Comparison of ENCODE assay signal across 19 cellular contexts in genomic region chr18:28171837-28172236, GRCh38. TPM values are rescaled to one million over a fixed set of nuclear protein-coding genes. Genes with fewer than 3 reads are reported as not detected.
"Had no signal": no experiment of that assay in that cellular context is flagged by ENCODE, and none has a peak within 500 bp of the region (broad histone marks: within the 10 kb centered on the region; RNA-seq: fewer than 3 reads in every experiment).

No MANE protein-coding gene starts in this region.

- DNase-seq: activated CD4-positive, alpha-beta T cell treated with anti-CD3 and anti-CD28 coated beads for 1 hour; activated CD4-positive, alpha-beta T cell treated with anti-CD3 and anti-CD28 coated beads, Interleukin-2, amount 50 U/mL, for 4 hours; activated gamma-delta T cell; dermis blood vessel endothelial cell; effector memory CD4-positive, alpha-beta T cell; hypothalamus; mammary epithelial cell; mucosa of descending colon; naive B cell; occipital lobe; SW 1271; T-helper 2 cell; transverse colon had no signal

- H3K9me3 ChIP-seq: ascending aorta, mucosa of descending colon, suprapubic skin, transverse colon had no signal

- H3K27ac Mint-ChIP-seq: activated naive CD4-positive, alpha-beta T cell treated with anti-CD3 and anti-CD28 coated beads, Interleukin-2, amount 50 U/mL, for 24 hours; naive B cell; stimulated activated naive CD8-positive, alpha-beta T cell treated with anti-CD3 and anti-CD28 coated beads, Interleukin-15, Interleukin-2, amounts not matched to agents 100 ng/mL and 50 ng/mL, for 24 hours had no signal

- H3K27ac ChIP-seq: ascending aorta, suprapubic skin, transverse colon, VCaP had no signal

- H3K4me3 Mint-ChIP-seq: activated naive CD4-positive, alpha-beta T cell treated with anti-CD3 and anti-CD28 coated beads, Interleukin-2, amount 50 U/mL, for 24 hours; naive B cell; stimulated activated naive CD8-positive, alpha-beta T cell treated with anti-CD3 and anti-CD28 coated beads, Interleukin-15, Interleukin-2, amounts not matched to agents 100 ng/mL and 50 ng/mL, for 24 hours had no signal

- H3K4me3 ChIP-seq: ascending aorta, mucosa of descending colon, suprapubic skin, transverse colon had no signal

- H3K36me3 ChIP-seq: ascending aorta, suprapubic skin had no signal

- H3K27me3 ChIP-seq: ascending aorta had no signal

- H3K9me3 Mint-ChIP-seq: stimulated activated naive CD8-positive, alpha-beta T cell treated with anti-CD3 and anti-CD28 coated beads, Interleukin-15, Interleukin-2, amounts not matched to agents 100 ng/mL and 50 ng/mL, for 24 hours had no signal

- H3K36me3 Mint-ChIP-seq: activated naive CD4-positive, alpha-beta T cell treated with anti-CD3 and anti-CD28 coated beads, Interleukin-2, amount 50 U/mL, for 24 hours had no signal

- H3K4me1 ChIP-seq: ascending aorta had no signal

- ATAC-seq: left lobe of liver, mucosa of descending colon had no signal

RNA-seq across cellular contexts. Expression of gene CDH2, which starts 5.1 kb away (rescaled TPM):
- polyA plus RNA-seq: mammary epithelial cell had no signal
